ENCODE assay signal across 9 cellular contexts in genomic region chr3:187744169-187745151, GRCh38. TPM values are rescaled to one million over a fixed set of nuclear protein-coding genes. Genes with fewer than 3 reads are reported as not detected.
DNase-seq lines count a peak whose midpoint lies in the region; ATAC-seq and TF ChIP-seq lines count a peak whose summit lies in the region.
"Had no signal": no experiment of that assay in that cellular context is flagged by ENCODE, and none has a peak within 500 bp of the region (broad histone marks: within the 10 kb centered on the region; RNA-seq: fewer than 3 reads in every experiment).

No MANE protein-coding gene starts in this region.

- no peaks in the 10 kb centered on the region for H3K9me3 ChIP-seq in NT2/D1 (ENCODE audit: insufficient read depth, low read length)

- H3K36me3 Mint-ChIP-seq in natural killer cell treated with Interleukin-12 subunit alpha and Interleukin-12 subunit beta and Interleukin-15 and Interleukin-18, amount 100 ng/mL, for 72 hours, result peaks cover 8% of the 10 kb centered on the region
- H3K36me3 Mint-ChIP-seq in type B pancreatic cell, result no peaks in the 10 kb centered on the region

- ATAC-seq in natural killer cell treated with Interleukin-12 subunit alpha and Interleukin-12 subunit beta and Interleukin-15 and Interleukin-18, amount 100 ng/mL, for 72 hours, result peak in 1 of 2 donors; percentile 21

- no peak for TF ChIP-seq CTCF in fibroblast of villous mesenchyme (IDR thresholded peaks at IDR 0.05; ENCODE audit: insufficient read depth, low read depth, low read length)
- TF ChIP-seq CTCF in type B pancreatic cell (conservative IDR thresholded peaks at IDR 0.05), result no peak

- peak overlapping the region; percentile 99 to 100 for H3K27ac Mint-ChIP-seq in natural killer cell treated with Interleukin-12 subunit alpha and Interleukin-12 subunit beta and Interleukin-15 and Interleukin-18, amount 100 ng/mL, for 72 hours
- peak overlapping the region; percentile 100 for H3K27ac Mint-ChIP-seq in type B pancreatic cell

- DNase-seq in DMS153 treated with DMSO at 0.1 percent for 48 hours (lab: John Stamatoyannopoulos, UW; ENCODE audit: unreplicated experiment) (peak; percentile 28), DMS153 (lab: John Stamatoyannopoulos, UW) (no peak), NT2/D1 (ENCODE audit: low read depth, low spot score) (no peak), activated gamma-delta T cell (lab: John Stamatoyannopoulos, UW) (peak; percentile 42), fibroblast of villous mesenchyme (ENCODE audit: low read depth) (peak; percentile 56), type B pancreatic cell (ENCODE audit: extremely low spot score, unreplicated experiment) (no peak), GOT3 (lab: John Stamatoyannopoulos, UW) (no peak)
- DNase-seq in natural killer cell treated with Interleukin-12 subunit alpha and Interleukin-12 subunit beta and Interleukin-15 and Interleukin-18, amount 100 ng/mL, for 72 hours (ENCODE audit: low spot score), result peak; percentile 72

- H3K4me1 ChIP-seq in NT2/D1 (ENCODE audit: insufficient read depth, insufficient read length), result no peaks in the 10 kb centered on the region

- H3K4me1 Mint-ChIP-seq in natural killer cell treated with Interleukin-12 subunit alpha and Interleukin-12 subunit beta and Interleukin-15 and Interleukin-18, amount 100 ng/mL, for 72 hours (ENCODE audit: low read depth in 2 of 2), result peaks cover 53 to 80% of the 10 kb centered on the region in 2 donors
- H3K4me1 Mint-ChIP-seq in type B pancreatic cell (ENCODE audit: unreplicated experiment), result peaks cover 48% of the 10 kb centered on the region

- peak overlapping the region; percentile 99 for H3K4me3 Mint-ChIP-seq in natural killer cell treated with Interleukin-12 subunit alpha and Interleukin-12 subunit beta and Interleukin-15 and Interleukin-18, amount 100 ng/mL, for 72 hours
- peak overlapping the region; percentile 97 for H3K4me3 Mint-ChIP-seq in type B pancreatic cell

- peaks cover 44% of the 10 kb centered on the region for H3K27me3 ChIP-seq in NT2/D1 (ENCODE audit: insufficient read depth, insufficient read length)

- peak overlapping the region; percentile 88 for H3K9ac ChIP-seq in NT2/D1 (ENCODE audit: insufficient read length, low read depth)

- H3K27me3 Mint-ChIP-seq in natural killer cell treated with Interleukin-12 subunit alpha and Interleukin-12 subunit beta and Interleukin-15 and Interleukin-18, amount 100 ng/mL, for 72 hours, result no peaks in the 10 kb centered on the region
- no peaks in the 10 kb centered on the region for H3K27me3 Mint-ChIP-seq in type B pancreatic cell

- H3K4me3 ChIP-seq in NT2/D1 (ENCODE audit: insufficient read length, low read depth), result peak overlapping the region; percentile 74
- peak overlapping the region; percentile 93 for H3K4me3 ChIP-seq in fibroblast of villous mesenchyme (ENCODE audit: low read depth, low read length)

- H3K36me3 ChIP-seq in NT2/D1 (ENCODE audit: insufficient read depth, insufficient read length, low read length), result no peaks in the 10 kb centered on the region

- H3K9me3 Mint-ChIP-seq in natural killer cell treated with Interleukin-12 subunit alpha and Interleukin-12 subunit beta and Interleukin-15 and Interleukin-18, amount 100 ng/mL, for 72 hours, result no peaks in the 10 kb centered on the region
- no peaks in the 10 kb centered on the region for H3K9me3 Mint-ChIP-seq in type B pancreatic cell

RNA-seq across cellular contexts. Expression of gene BCL6, which starts 0.8 kb away (rescaled TPM):
- total RNA-seq in fibroblast of villous mesenchyme (17.4 and 26.8 TPM in 2 replicates), type B pancreatic cell (ENCODE audit: low replicate concordance) (27.3 and 32.4 TPM in 2 replicates)
- 100 to 1,000 TPM in 1 of 2 donors, 10 to 100 TPM in 1; 67.8 to 158 TPM for total RNA-seq in natural killer cell treated with Interleukin-12 subunit alpha and Interleukin-12 subunit beta and Interleukin-15 and Interleukin-18, amount 100 ng/mL, for 72 hours

RNA-seq across cellular contexts. Expression of gene RTP2, which starts 42.1 kb away (rescaled TPM):
- total RNA-seq in fibroblast of villous mesenchyme (not detected in 2 replicates), type B pancreatic cell (ENCODE audit: low replicate concordance) (not detected in 2 replicates)
- not detected for total RNA-seq in natural killer cell treated with Interleukin-12 subunit alpha and Interleukin-12 subunit beta and Interleukin-15 and Interleukin-18, amount 100 ng/mL, for 72 hours
- total RNA-seq: glomerular endothelial cell had no signal

Comparison
In these comparisons a context has a peak if more than half of its experiments do, and no peak if none do; other contexts are left out.
1. DNase-seq: peak in DMS153 treated with DMSO at 0.1 percent for 48 hours (single experiment), activated gamma-delta T cell (single experiment), fibroblast of villous mesenchyme (single experiment) and natural killer cell treated with Interleukin-12 subunit alpha and Interleukin-12 subunit beta and Interleukin-15 and Interleukin-18, amount 100 ng/mL, for 72 hours (single experiment); none in DMS153 (single experiment), NT2/D1 (single experiment), type B pancreatic cell (single experiment) and GOT3 (single experiment).